8 cellular contexts compared by ENCODE assay signal in genomic region chr1:44674113-44675000, GRCh38.
DNase-seq lines count a peak whose midpoint lies in the region; ATAC-seq and TF ChIP-seq lines count a peak whose summit lies in the region.

Gene ARMH1 (plus strand): TSS chr1:44674714. CDS start chr1:44689698, 14,984 bp downstream.
Gene TMEM53 (minus strand): TSS chr1:44674481. CDS start chr1:44674391, 90 bp downstream.

- TF ChIP-seq CTCF in AG10803 (conservative IDR thresholded peaks at IDR 0.05; ENCODE audit: low read length): peak; percentile 21; the same call in 1 of the 2 replicates

- peak within 1 kb of the TSS; percentile 87 for H3K4me3 ChIP-seq in AG10803 (ENCODE audit: low read length)

- DNase-seq in AG10803 (ENCODE audit: low read depth): peak; percentile 99
- DNase-seq in NCI-H345 (lab: John Stamatoyannopoulos, UW): peak; percentile 99
- DNase-seq in cerebellar cortex (ENCODE audit: low spot score): peak; percentile 100
- peak; percentile 100 for DNase-seq in islet precursor cell
- peak; percentile 94 for DNase-seq in stimulated activated CD4-positive, alpha-beta T cell treated with anti-CD3 and anti-CD28 coated beads, Interleukin-12 subunit alpha, Interleukin-12 subunit beta, amount 100 ng/mL, for 4 hours

- ATAC-seq in GM19025 (IDR thresholded peaks at IDR 0.05; ENCODE audit: low read depth, unreplicated experiment) (peak; percentile 89), HG03280 (IDR thresholded peaks at IDR 0.05; ENCODE audit: unreplicated experiment) (peak; percentile 92)
- ATAC-seq in activated CD4-positive, CD25-positive, alpha-beta regulatory T cell treated with anti-CD3 and anti-CD28 coated beads, Interleukin-2, amount 50 U/mL, for 24 hours: peak; percentile 97 to 98

Comparison
In these comparisons a context has a peak if more than half of its experiments do, and no peak if none do; other contexts are left out.
1. Peak in every context shown above with its lines: DNase-seq, ATAC-seq and H3K4me3 ChIP-seq.